ENCODE assay signal across 8 cellular contexts in genomic region chr7:99499713-99500636, GRCh38.
A peak's percentile ranks its signal among the peaks of the same experiment; 100 is the strongest.
DNase-seq lines count a peak whose midpoint lies in the region; ATAC-seq and TF ChIP-seq lines count a peak whose summit lies in the region.

Gene ZNF394 (minus strand): TSS chr7:99500281. CDS start chr7:99500093, 188 bp downstream.

- peak; percentile 51 for ATAC-seq in GM21390 (IDR thresholded peaks at IDR 0.05; ENCODE audit: unreplicated experiment)

- DNase-seq in COR-L47 (lab: John Stamatoyannopoulos, UW) (peak; percentile 90), HuH-7.5 (ENCODE audit: low spot score) (peak; percentile 87), OCI-M1 (lab: John Stamatoyannopoulos, UW) (peak; percentile 98), activated T-cell treated with anti-CD3 and anti-CD28 coated beads for 4 hours (peak; percentile 80), epithelial cell of esophagus (ENCODE audit: low read depth) (peak; percentile 93), middle frontal gyrus (ENCODE audit: extremely low spot score, low spot score) (peak; percentile 88)
- peak; percentile 72 to 80 for DNase-seq in stimulated activated CD8-positive, alpha-beta memory T cell treated with anti-CD3 and anti-CD28 coated beads, Interleukin-2, amount 100 ng/mL, for 1 hour (ENCODE audit: low read depth in 2 of 2)

- TF ChIP-seq CTCF in epithelial cell of esophagus (IDR thresholded peaks at IDR 0.05; ENCODE audit: insufficient read depth, low read depth, low read length, missing control alignments), result no peak

- peak within 1 kb of the TSS; percentile 88 for H3K4me3 ChIP-seq in epithelial cell of esophagus (ENCODE audit: low read length)

Comparison
In these comparisons a context has a peak if more than half of its experiments do, and no peak if none do; other contexts are left out.
1. Peak in every context shown above with its lines: DNase-seq, ATAC-seq and H3K4me3 ChIP-seq.